ENCODE assay signal across 8 cellular contexts in the genomic region with DNA sequence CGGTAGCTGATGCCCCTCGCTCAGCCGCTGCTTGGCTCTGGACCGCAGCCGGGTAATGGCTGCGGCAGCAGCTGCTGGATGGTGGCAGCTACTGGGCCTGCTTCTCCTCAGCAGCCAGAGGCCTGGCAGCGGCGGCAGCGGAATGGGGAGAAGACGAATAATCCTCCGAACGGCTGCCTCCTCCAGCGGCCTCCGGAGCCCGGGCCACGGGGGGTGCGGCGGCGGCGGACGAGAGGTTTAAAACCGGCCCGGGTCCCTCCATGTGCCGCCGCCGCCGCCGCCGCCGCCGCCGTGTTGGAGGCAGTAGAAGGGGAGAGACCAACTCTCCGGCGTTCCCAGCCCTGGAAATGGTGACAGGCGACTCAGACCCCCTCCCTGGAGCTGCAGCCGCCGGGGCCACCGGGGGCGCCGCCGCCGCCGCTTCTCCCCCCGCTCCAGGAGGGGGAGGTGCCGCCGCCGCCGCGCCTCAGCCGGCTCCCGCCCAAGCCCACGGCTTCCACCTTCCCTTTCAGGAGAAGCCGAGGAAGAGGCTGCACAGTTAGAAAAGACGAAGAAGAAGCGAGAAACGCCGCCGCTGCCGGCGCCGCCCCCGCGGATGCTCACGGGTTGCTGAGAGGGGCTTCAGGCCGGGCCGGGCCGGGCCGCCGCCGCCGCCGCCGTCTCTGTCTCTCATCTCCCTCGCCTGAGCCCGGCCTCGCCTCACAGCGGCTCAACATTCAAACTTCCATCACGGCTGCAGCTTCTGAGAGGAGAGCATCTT.
DNase-seq lines count a peak whose midpoint lies in the region; ATAC-seq, FAIRE-seq and TF ChIP-seq lines count a peak whose summit lies in the region.

No MANE protein-coding gene starts in this region.

- peaks cover 4% of the 10 kb centered on the region for H3K27me3 Mint-ChIP-seq in glutamatergic neuron (ENCODE audit: unreplicated experiment)

- DNase-seq in SHP77 (lab: John Stamatoyannopoulos, UW): peak; percentile 30 to 35
- DNase-seq in SHP77 treated with DMSO at 0.1 percent for 48 hours (lab: John Stamatoyannopoulos, UW): no peak
- peak; percentile 83 for DNase-seq in NCI-H748 (lab: John Stamatoyannopoulos, UW; ENCODE audit: unreplicated experiment)
- peak; percentile 10 for DNase-seq in activated gamma-delta T cell treated with Interleukin-2 at 50 U/mL for 16 hours
- peak; percentile 71 for DNase-seq in glutamatergic neuron
- DNase-seq in urothelium cell line (ENCODE audit: low spot score): peak; percentile 50

- peak overlapping the region; percentile 97 for H3K4me3 Mint-ChIP-seq in glutamatergic neuron (ENCODE audit: unreplicated experiment)

- peaks cover 74% of the 10 kb centered on the region for H3K27me3 ChIP-seq in neutrophil

- no peaks in the 10 kb centered on the region for H3K36me3 Mint-ChIP-seq in glutamatergic neuron (ENCODE audit: unreplicated experiment)

- no peaks in the 10 kb centered on the region for H3K36me3 ChIP-seq in neutrophil

- H3K9me3 Mint-ChIP-seq in glutamatergic neuron (ENCODE audit: unreplicated experiment): peaks cover 3% of the 10 kb centered on the region

- peaks cover 3 to 11% of the 10 kb centered on the region in 2 experiments for H3K4me1 ChIP-seq in neutrophil (ENCODE audit: control insufficient read depth in 1 of 2, insufficient read depth in 1 of 2, low read depth in 1 of 2, low read length in 1 of 2)

- TF ChIP-seq CTCF in glutamatergic neuron (IDR thresholded peaks at IDR 0.05; ENCODE audit: partially characterized antibody, unreplicated experiment) (no peak), neutrophil (IDR thresholded peaks at IDR 0.05) (no peak)

- H3K4me3 ChIP-seq in neutrophil (ENCODE audit: low read depth in 1 of 2, low read length in 1 of 2): peak overlapping the region; percentile 5 to 56

- no peak overlapping the region for H3K27ac ChIP-seq in neutrophil

- no peaks in the 10 kb centered on the region for H3K9me3 ChIP-seq in neutrophil

- H3K4me1 Mint-ChIP-seq in glutamatergic neuron (ENCODE audit: low read depth, unreplicated experiment): peaks cover 11% of the 10 kb centered on the region

- no peak for FAIRE-seq in urothelium cell line (lab: Jason Lieb, UNC)

- ATAC-seq in GM18517 (IDR thresholded peaks at IDR 0.05; ENCODE audit: unreplicated experiment): no peak

- H3K27ac Mint-ChIP-seq in glutamatergic neuron (ENCODE audit: unreplicated experiment): peak overlapping the region; percentile 99
